14 cellular contexts compared by ENCODE assay signal in genomic region chr3:141643391-141643790, GRCh38.
"Had no signal": no experiment of that assay in that cellular context is flagged by ENCODE, and none has a peak within 500 bp of the region (broad histone marks: within the 10 kb centered on the region; RNA-seq: fewer than 3 reads in every experiment).

No MANE protein-coding gene starts in this region.

- ATAC-seq: activated T-helper 17 cell treated with anti-CD3 and anti-CD28 coated beads, Interleukin-2, amount 50 U/mL, for 72 hours; effector memory CD8-positive, alpha-beta T cell; left lung; right lobe of liver; stimulated activated naive B cell treated with anti-CD40 and anti-IgM and Interleukin-4, amounts not matched to agents 10 μg/mL and 1 μg/mL and 100 μg/mL, for 72 hours; T-cell had no signal

- H3K4me3 ChIP-seq: left lung, right lobe of liver, transverse colon had no signal

- DNase-seq: activated CD4-positive, alpha-beta T cell treated with anti-CD3 and anti-CD28 coated beads for 4 hours; activated naive CD4-positive, alpha-beta T cell treated with anti-CD3 and anti-CD28 coated beads for 36 hours; effector memory CD8-positive, alpha-beta T cell; glutamatergic neuron; left lung; occipital lobe; right lobe of liver; stimulated activated CD4-positive, alpha-beta T cell treated with anti-CD3 and anti-CD28 coated beads, Interleukin-2, amount 100 ng/mL, for 24 hours; stimulated activated naive B cell treated with anti-CD40 and anti-IgM and Interleukin-4, amounts not matched to agents 10 μg/mL and 1 μg/mL and 100 μg/mL, for 72 hours; substantia nigra; T-cell; transverse colon; WERI-Rb-1 had no signal
